2 cellular contexts compared by ENCODE assay signal in the genomic region with DNA sequence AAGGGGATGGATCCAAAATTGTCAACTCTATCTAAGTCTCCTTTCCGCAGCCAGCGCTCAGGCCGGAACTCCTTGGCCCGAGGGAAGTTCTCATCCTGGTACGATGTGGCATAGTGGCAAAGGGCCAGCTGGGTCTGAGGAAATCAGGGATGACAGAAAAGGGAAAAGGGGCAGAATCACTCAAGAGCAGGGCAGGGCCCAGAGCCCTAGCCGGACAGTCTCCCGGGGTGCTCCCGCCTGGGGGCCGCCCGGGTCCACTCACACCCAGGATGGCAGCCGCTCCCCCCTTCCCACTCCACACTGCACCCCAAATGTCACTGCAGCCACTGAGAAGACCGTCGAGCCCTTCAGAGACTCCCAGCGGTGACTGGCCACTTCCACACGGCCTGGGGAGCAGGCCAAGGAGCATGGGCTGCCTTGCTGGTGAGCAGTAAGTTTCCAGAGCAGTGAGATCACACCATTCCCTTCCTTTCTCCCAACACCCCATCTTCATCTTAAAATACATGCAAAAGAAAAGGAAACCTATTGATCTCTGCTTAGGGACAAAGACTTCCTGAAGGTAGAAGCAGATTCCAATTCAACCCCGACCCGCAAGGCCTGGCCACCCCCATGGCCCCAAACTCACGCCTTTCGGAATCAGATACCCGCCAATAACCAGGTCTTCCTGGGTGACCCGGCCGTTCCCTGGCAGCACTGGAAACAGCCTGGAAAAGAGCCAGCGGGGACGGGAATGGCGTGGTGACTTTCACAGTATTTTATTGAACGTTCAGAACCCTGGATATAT.
TF ChIP-seq lines count a peak whose summit lies in the region.

No MANE protein-coding gene starts in this region.

TF ChIP-seq in IMR-90, 13 proteins besides CTCF, POLR2A, EP300 and RAD21 (continued from another document):
- no peak for TF ChIP-seq USF2 (IDR thresholded peaks at IDR 0.05; ENCODE audit: low read depth, low read length)
- TF ChIP-seq, protein P1, sequence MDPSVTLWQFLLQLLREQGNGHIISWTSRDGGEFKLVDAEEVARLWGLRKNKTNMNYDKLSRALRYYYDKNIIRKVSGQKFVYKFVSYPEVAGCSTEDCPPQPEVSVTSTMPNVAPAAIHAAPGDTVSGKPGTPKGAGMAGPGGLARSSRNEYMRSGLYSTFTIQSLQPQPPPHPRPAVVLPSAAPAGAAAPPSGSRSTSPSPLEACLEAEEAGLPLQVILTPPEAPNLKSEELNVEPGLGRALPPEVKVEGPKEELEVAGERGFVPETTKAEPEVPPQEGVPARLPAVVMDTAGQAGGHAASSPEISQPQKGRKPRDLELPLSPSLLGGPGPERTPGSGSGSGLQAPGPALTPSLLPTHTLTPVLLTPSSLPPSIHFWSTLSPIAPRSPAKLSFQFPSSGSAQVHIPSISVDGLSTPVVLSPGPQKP (IDR thresholded peaks at IDR 0.05; ENCODE audit: borderline replicate concordance, low read depth, low read length): no peak
- TF ChIP-seq CHD1 (IDR thresholded peaks at IDR 0.05; ENCODE audit: low read depth, low read length): no peak
- TF ChIP-seq MAFK (IDR thresholded peaks at IDR 0.05; ENCODE audit: low read depth, low read length): no peak
- TF ChIP-seq RCOR1 (IDR thresholded peaks at IDR 0.05; ENCODE audit: insufficient replicate concordance, low read length): no peak
- TF ChIP-seq CEBPB (IDR thresholded peaks at IDR 0.05; ENCODE audit: low read depth, low read length): no peak
- no peak for TF ChIP-seq NFE2L2 (IDR thresholded peaks at IDR 0.05; ENCODE audit: low read depth, low read length)
TF ChIP-seq in IMR-90: peak in this region for 0.

TF ChIP-seq in HEK293T, 16 proteins besides CTCF, POLR2A, EP300 and RAD21 (continued from another document):
- TF ChIP-seq PKNOX1 (IDR thresholded peaks at IDR 0.05) (no peak), CTBP1 (IDR thresholded peaks at IDR 0.05; ENCODE audit: borderline replicate concordance) (no peak), SUZ12 (IDR thresholded peaks at IDR 0.05) (no peak), FOXM1 (IDR thresholded peaks at IDR 0.05; ENCODE audit: borderline replicate concordance) (no peak), HDGF (IDR thresholded peaks at IDR 0.05; ENCODE audit: borderline replicate concordance) (no peak), FOXK2 (IDR thresholded peaks at IDR 0.05) (no peak), BHLHE40 (IDR thresholded peaks at IDR 0.05; ENCODE audit: borderline replicate concordance) (no peak)
TF ChIP-seq in HEK293T: peak in this region for 0.
